In genomic region chr6:28751514-28751913, GRCh38 we compare ENCODE assay signal across 1 cellular context.
A peak's percentile ranks its signal among the peaks of the same experiment; 100 is the strongest.
TF ChIP-seq lines count a peak whose summit lies in the region.

No MANE protein-coding gene starts in this region.

TF ChIP-seq in K562, 482 proteins besides CTCF, POLR2A, EP300 and RAD21 (continued from another document and continues in another):
- no peak for TF ChIP-seq USF2 (CRISPR knock-in tag; IDR thresholded peaks at IDR 0.05)
- TF ChIP-seq E2F3 (CRISPR knock-in tag; IDR thresholded peaks at IDR 0.05): no peak
- TF ChIP-seq RBBP5 (IDR thresholded peaks at IDR 0.05; ENCODE audit: borderline replicate concordance, insufficient read depth, low read length, poor library complexity, severe bottlenecking): peak; percentile 65
- TF ChIP-seq ELF4 (CRISPR knock-in tag; IDR thresholded peaks at IDR 0.05): 0 out of 2 replicates have a peak, but pooled peaks have one; percentile 12
- TF ChIP-seq OTX1 (CRISPR knock-in tag; IDR thresholded peaks at IDR 0.05): no peak
- no peak for TF ChIP-seq ZC3H11A (IDR thresholded peaks at IDR 0.05; ENCODE audit: low read depth, low read length)
- TF ChIP-seq ZNF277 (CRISPR knock-in tag; IDR thresholded peaks at IDR 0.05; ENCODE audit: borderline replicate concordance): no peak
- TF ChIP-seq STAT5B (CRISPR knock-in tag; IDR thresholded peaks at IDR 0.05): no peak
- no peak for TF ChIP-seq ZBTB12 (CRISPR knock-in tag; IDR thresholded peaks at IDR 0.05)
- TF ChIP-seq PHB2 (IDR thresholded peaks at IDR 0.05; ENCODE audit: low read depth): no peak
- TF ChIP-seq TRIM24 (IDR thresholded peaks at IDR 0.05): no peak
- TF ChIP-seq ZNF766 (CRISPR knock-in tag; conservative IDR thresholded peaks at IDR 0.05): no peak
- TF ChIP-seq FOXM1 (IDR thresholded peaks at IDR 0.05; ENCODE audit: low read depth): no peak
- TF ChIP-seq FOXM1 (CRISPR knock-in tag; IDR thresholded peaks at IDR 0.05; ENCODE audit: low read depth): no peak
- no peak for TF ChIP-seq ZNF696 (CRISPR knock-in tag; conservative IDR thresholded peaks at IDR 0.05)
- no peak for TF ChIP-seq ZNF444 (CRISPR knock-in tag; IDR thresholded peaks at IDR 0.05)
- TF ChIP-seq ZNF445 (CRISPR knock-in tag; IDR thresholded peaks at IDR 0.05; ENCODE audit: low read depth): no peak
- no peak for TF ChIP-seq USF1 (CRISPR knock-in tag; IDR thresholded peaks at IDR 0.05)
- TF ChIP-seq SAFB (IDR thresholded peaks at IDR 0.05; ENCODE audit: borderline replicate concordance, low read depth, low read length): no peak
- no peak for TF ChIP-seq CREB5 (CRISPR knock-in tag; IDR thresholded peaks at IDR 0.05)
- TF ChIP-seq CREBBP (IDR thresholded peaks at IDR 0.05; ENCODE audit: low read depth, low read length): no peak
- TF ChIP-seq CLOCK (CRISPR knock-in tag; IDR thresholded peaks at IDR 0.05; ENCODE audit: borderline replicate concordance): no peak
- TF ChIP-seq SMARCA5 (IDR thresholded peaks at IDR 0.05): no peak
- no peak for TF ChIP-seq ETV5 (CRISPR knock-in tag; IDR thresholded peaks at IDR 0.05; ENCODE audit: low read depth)
- no peak for TF ChIP-seq RNF219 (CRISPR knock-in tag; IDR thresholded peaks at IDR 0.05)
- TF ChIP-seq ZNF212 (CRISPR knock-in tag; IDR thresholded peaks at IDR 0.05): no peak
- no peak for TF ChIP-seq TARDBP (IDR thresholded peaks at IDR 0.05)
- TF ChIP-seq FOXK2 (conservative IDR thresholded peaks at IDR 0.05 in 1 of 2, IDR thresholded peaks at IDR 0.05 in 1 of 2; ENCODE audit: low read depth in 2 of 2): peak in 1 of 2 experiments; percentile 36; a peak in 1 of 4 replicates
- no peak for TF ChIP-seq FOXO4 (CRISPR knock-in tag; IDR thresholded peaks at IDR 0.05)
- TF ChIP-seq ZNF3 (CRISPR knock-in tag; IDR thresholded peaks at IDR 0.05): no peak
- TF ChIP-seq ZNF347 (CRISPR knock-in tag; IDR thresholded peaks at IDR 0.05; ENCODE audit: low read depth): no peak
- no peak for TF ChIP-seq TBP (optimal IDR thresholded peaks at IDR 0.05; ENCODE audit: low read depth, low read length)
- no peak for TF ChIP-seq ZNF274 (IDR thresholded peaks at IDR 0.05; ENCODE audit: borderline replicate concordance, low read depth, low read length)
- TF ChIP-seq ZNF232 (CRISPR knock-in tag; IDR thresholded peaks at IDR 0.05): no peak
- TF ChIP-seq AFF1 (IDR thresholded peaks at IDR 0.05; ENCODE audit: low read depth in 1 of 2, partially characterized antibody in 2 of 2): peak in 1 of 2 experiments; percentile 73
- no peak for TF ChIP-seq HNRNPL (IDR thresholded peaks at IDR 0.05; ENCODE audit: low read depth, low read length)
- TF ChIP-seq LCOR (CRISPR knock-in tag; IDR thresholded peaks at IDR 0.05): no peak
- no peak for TF ChIP-seq KAT7 (CRISPR knock-in tag; IDR thresholded peaks at IDR 0.05; ENCODE audit: borderline replicate concordance)
- TF ChIP-seq CHD2 (IDR thresholded peaks at IDR 0.05; ENCODE audit: low read depth, low read length): no peak
- no peak for TF ChIP-seq IRF2 (CRISPR knock-in tag; IDR thresholded peaks at IDR 0.05)
- 0 out of 2 replicates have a peak, but pooled peaks have one; percentile 45 for TF ChIP-seq XRCC5 (IDR thresholded peaks at IDR 0.05; ENCODE audit: low read depth, low read length)
- TF ChIP-seq NFE2 (IDR thresholded peaks at IDR 0.05; ENCODE audit: low read depth): no peak
- no peak for TF ChIP-seq E2F6 (IDR thresholded peaks at IDR 0.05; ENCODE audit: borderline replicate concordance in 1 of 2, extremely low read depth in 1 of 2, insufficient read depth in 1 of 2, insufficient read length in 1 of 2, low read depth in 1 of 2, low read length in 1 of 2, poor library complexity in 1 of 2, severe bottlenecking in 1 of 2)
- TF ChIP-seq CCAR2 (IDR thresholded peaks at IDR 0.05; ENCODE audit: low read depth, low read length): no peak
- TF ChIP-seq ZNF41 (CRISPR knock-in tag; conservative IDR thresholded peaks at IDR 0.05): no peak
- TF ChIP-seq KLF13 (tag; IDR thresholded peaks at IDR 0.05; ENCODE audit: borderline replicate concordance, low read depth): no peak
- TF ChIP-seq MNT (conservative IDR thresholded peaks at IDR 0.05): no peak
- TF ChIP-seq FOXJ3 (CRISPR knock-in tag; IDR thresholded peaks at IDR 0.05): no peak
